9 cellular contexts compared by ENCODE assay signal in the genomic region with DNA sequence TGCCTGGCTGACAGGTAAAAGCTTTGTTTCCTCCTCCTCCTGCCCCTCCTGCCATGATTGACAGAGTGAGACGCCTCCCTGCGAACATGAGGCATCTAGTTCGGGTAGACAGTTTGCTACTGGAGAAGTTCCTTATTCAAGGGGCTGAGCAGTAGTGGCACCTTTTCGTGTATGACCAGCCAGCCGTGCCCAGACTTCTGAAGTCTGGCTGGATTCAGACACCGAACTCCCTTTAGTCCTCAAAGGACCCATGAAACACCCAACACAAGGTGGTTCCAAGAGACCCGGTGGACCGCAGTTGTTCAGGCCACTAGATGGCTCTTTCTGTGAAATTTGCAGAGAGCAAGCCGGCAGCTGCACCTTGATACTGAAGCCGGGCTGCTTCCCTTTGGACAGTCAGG.
DNase-seq lines count a peak whose midpoint lies in the region; ATAC-seq and TF ChIP-seq lines count a peak whose summit lies in the region.
"Had no signal": no experiment of that assay in that cellular context is flagged by ENCODE, and none has a peak within 500 bp of the region (broad histone marks: within the 10 kb centered on the region; RNA-seq: fewer than 3 reads in every experiment).

No MANE protein-coding gene starts in this region.

- no peaks in the 10 kb centered on the region for H3K9me3 ChIP-seq in Karpas-422 (ENCODE audit: low read length)
- H3K9me3 ChIP-seq in esophagus squamous epithelium = no peaks in the 10 kb centered on the region

- H3K4me1 ChIP-seq in Karpas-422 (ENCODE audit: low read length) (peaks cover 31% of the 10 kb centered on the region), esophagus squamous epithelium (peaks cover 3 to 33% (median 3%) of the 10 kb centered on the region in 3 donors)

- CTCF ChIA-PET in activated CD8-positive, alpha-beta memory T cell treated with anti-CD3 and anti-CD28 coated beads, Interleukin-2, amount 10 ng/mL, durations not matched to agents 7 days and 5 days (lab: Charles Lee) = no interaction called here

- H4K20me1 ChIP-seq in Karpas-422 (ENCODE audit: insufficient read depth, low read depth, low read length) = peaks cover 15% of the 10 kb centered on the region; the same call in 1 of the 2 replicates

- no peaks in the 10 kb centered on the region for H3K36me3 Mint-ChIP-seq in nephron progenitor cell (ENCODE audit: low read depth)
- H3K36me3 Mint-ChIP-seq in activated CD8-positive, alpha-beta memory T cell treated with anti-CD3 and anti-CD28 coated beads, Interleukin-2, amount 10 ng/mL, durations not matched to agents 7 days and 5 days = peaks cover 6% of the 10 kb centered on the region

- no peak overlapping the region for H3K27ac Mint-ChIP-seq in nephron progenitor cell
- no peak overlapping the region for H3K27ac Mint-ChIP-seq in activated CD8-positive, alpha-beta memory T cell treated with anti-CD3 and anti-CD28 coated beads, Interleukin-2, amount 10 ng/mL, durations not matched to agents 7 days and 5 days

- peak; percentile 43 for DNase-seq in D341Med (ENCODE audit: low spot score)
- peak; percentile 66 for DNase-seq in Karpas-422
- DNase-seq in esophagus squamous epithelium (lab: John Stamatoyannopoulos, UW) = no peak
- DNase-seq in nephron progenitor cell = peak; percentile 27
- DNase-seq in NCI-H1694 (lab: John Stamatoyannopoulos, UW) = no peak
- no peak for DNase-seq in activated CD8-positive, alpha-beta memory T cell treated with anti-CD3 and anti-CD28 coated beads, Interleukin-2, amount 10 ng/mL, durations not matched to agents 7 days and 5 days
- DNase-seq in cortex of kidney (lab: John Stamatoyannopoulos, UW) = no peak
- no peak for DNase-seq in COR-L47 (lab: John Stamatoyannopoulos, UW)
- DNase-seq: PC-9 had no signal

- H3K4me3 ChIP-seq in Karpas-422 (ENCODE audit: low read length) = no peak overlapping the region
- H3K4me3 ChIP-seq in esophagus squamous epithelium = no peak overlapping the region
- H3K4me3 ChIP-seq: PC-9 had no signal

- H3K9ac ChIP-seq in Karpas-422 (ENCODE audit: low read length) = no peak overlapping the region

- no peaks in the 10 kb centered on the region for H3K27me3 ChIP-seq in Karpas-422 (ENCODE audit: low read length)
- H3K27me3 ChIP-seq in esophagus squamous epithelium = no peaks in the 10 kb centered on the region

- intact Hi-C loops in esophagus squamous epithelium (cut with DNase I) = no loop called here

- no peak overlapping the region for H3K4me2 ChIP-seq in Karpas-422 (ENCODE audit: low read depth, low read length, poor library complexity, severe bottlenecking)
- H3K4me2 ChIP-seq: PC-9 had no signal

- peaks cover 27% of the 10 kb centered on the region for H3K27me3 Mint-ChIP-seq in nephron progenitor cell (ENCODE audit: low read depth, poor library complexity)
- H3K27me3 Mint-ChIP-seq in activated CD8-positive, alpha-beta memory T cell treated with anti-CD3 and anti-CD28 coated beads, Interleukin-2, amount 10 ng/mL, durations not matched to agents 7 days and 5 days = peaks cover 3% of the 10 kb centered on the region

- no peak for ATAC-seq in activated CD8-positive, alpha-beta memory T cell treated with anti-CD3 and anti-CD28 coated beads, Interleukin-2, amount 10 ng/mL, durations not matched to agents 7 days and 5 days

- no peaks in the 10 kb centered on the region for H3K36me3 ChIP-seq in Karpas-422 (ENCODE audit: insufficient read depth, low read length)
- H3K36me3 ChIP-seq in esophagus squamous epithelium = no peaks in the 10 kb centered on the region

- 50 to 55% methylated on average over 7 of the region's 10 CpGs for WGBS in esophagus squamous epithelium, 2 donors

- H3K4me3 Mint-ChIP-seq in nephron progenitor cell = no peak overlapping the region
- H3K4me3 Mint-ChIP-seq in activated CD8-positive, alpha-beta memory T cell treated with anti-CD3 and anti-CD28 coated beads, Interleukin-2, amount 10 ng/mL, durations not matched to agents 7 days and 5 days = no peak overlapping the region

- no peak for TF ChIP-seq POLR2A in esophagus squamous epithelium (IDR thresholded peaks at IDR 0.05)

- H3K79me2 ChIP-seq in Karpas-422 (ENCODE audit: low read length) = no peaks in the 10 kb centered on the region; the same call in 1 of the 2 replicates

- TF ChIP-seq CTCF in esophagus squamous epithelium (IDR thresholded peaks at IDR 0.05) (peak in 4 of 6 experiments; percentile 11 to 39 (median 23)), nephron progenitor cell (IDR thresholded peaks at IDR 0.05) (peak; percentile 20)

- H3K9me3 Mint-ChIP-seq in nephron progenitor cell = no peaks in the 10 kb centered on the region
- H3K9me3 Mint-ChIP-seq in activated CD8-positive, alpha-beta memory T cell treated with anti-CD3 and anti-CD28 coated beads, Interleukin-2, amount 10 ng/mL, durations not matched to agents 7 days and 5 days (ENCODE audit: low read depth) = no peaks in the 10 kb centered on the region

- no peaks in the 10 kb centered on the region for H3K9me2 ChIP-seq in Karpas-422 (replicated peaks; ENCODE audit: insufficient read depth, low read length)

- H2AFZ ChIP-seq in Karpas-422 (ENCODE audit: low read length) = no peak overlapping the region
- H2AFZ ChIP-seq: PC-9 had no signal

- H3K4me1 Mint-ChIP-seq in nephron progenitor cell = peaks cover 12% of the 10 kb centered on the region
- peaks cover 36% of the 10 kb centered on the region for H3K4me1 Mint-ChIP-seq in activated CD8-positive, alpha-beta memory T cell treated with anti-CD3 and anti-CD28 coated beads, Interleukin-2, amount 10 ng/mL, durations not matched to agents 7 days and 5 days

- H3K27ac ChIP-seq in Karpas-422 (ENCODE audit: low read length) (no peak overlapping the region), esophagus squamous epithelium (no peak overlapping the region)
- H3K27ac ChIP-seq: PC-9 had no signal

Comparison
In these comparisons a context has a peak if more than half of its experiments do, and no peak if none do; other contexts are left out.
1. DNase-seq: peak in D341Med (single experiment), Karpas-422 (single experiment) and nephron progenitor cell (single experiment); none in esophagus squamous epithelium (single experiment), NCI-H1694 (single experiment), activated CD8-positive, alpha-beta memory T cell treated with anti-CD3 and anti-CD28 coated beads, Interleukin-2, amount 10 ng/mL, durations not matched to agents 7 days and 5 days (single experiment), cortex of kidney (single experiment) and COR-L47 (single experiment).